8 cellular contexts compared by ENCODE assay signal in the genomic region with DNA sequence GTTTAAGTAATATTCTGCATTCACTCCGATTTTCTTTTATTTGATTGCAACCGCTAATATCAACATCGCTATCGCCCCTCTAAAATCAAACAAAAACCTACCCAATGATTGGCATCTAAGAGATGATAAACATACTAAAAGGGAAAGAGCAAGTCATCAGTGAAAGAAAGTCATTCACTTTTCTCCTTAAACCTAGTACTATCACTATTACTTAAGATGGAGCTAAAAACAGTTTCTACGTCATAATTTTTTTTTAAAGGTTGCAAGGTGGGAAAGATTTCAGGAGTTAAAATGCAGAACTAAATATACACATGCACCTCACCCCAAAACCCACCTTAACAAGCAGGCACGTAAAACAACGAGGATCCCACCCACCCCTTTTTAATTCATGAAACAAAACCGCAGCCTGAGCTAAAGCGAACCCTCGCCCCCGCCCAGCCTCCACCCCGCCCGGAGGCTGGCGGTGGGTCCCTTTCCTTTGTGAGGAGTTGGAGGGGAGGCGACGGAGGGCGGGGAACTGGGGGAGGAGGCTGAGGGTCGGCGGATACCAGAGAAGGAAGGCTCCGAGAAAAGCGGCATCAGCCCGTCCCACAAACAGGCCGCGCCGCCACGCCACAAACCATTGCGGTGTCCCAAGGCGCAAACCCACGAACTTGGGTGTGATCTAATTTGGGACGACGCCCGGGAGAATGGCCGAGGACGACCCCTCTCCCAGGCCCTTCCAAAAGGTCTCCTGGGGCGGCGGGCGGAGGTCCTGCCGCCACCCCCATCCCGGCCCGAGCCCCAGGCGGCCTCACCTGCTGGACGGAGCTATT. TPM values are rescaled to one million over a fixed set of nuclear protein-coding genes. Genes with fewer than 3 reads are reported as not detected.
DNase-seq lines count a peak whose midpoint lies in the region; ATAC-seq and TF ChIP-seq lines count a peak whose summit lies in the region.

No MANE protein-coding gene starts in this region.

- peaks cover 14% of the 10 kb centered on the region; the same call in 1 of the 2 replicates for H4K20me1 ChIP-seq in Karpas-422 (ENCODE audit: insufficient read depth, low read depth, low read length)

- H3K36me3 ChIP-seq in Karpas-422 (ENCODE audit: insufficient read depth, low read length): peaks cover 6% of the 10 kb centered on the region; the same call in 1 of the 2 replicates
- H3K36me3 ChIP-seq in liver (ENCODE audit: control insufficient read depth in 4 of 4, insufficient read depth in 3 of 4, low read depth in 1 of 4, low read length in 3 of 4): no peaks in the 10 kb centered on the region

- H3K27ac ChIP-seq in Karpas-422 (ENCODE audit: low read length) (peak overlapping the region; percentile 81), liver (ENCODE audit: low read depth in 1 of 2, low read length in 2 of 2) (peak overlapping the region; percentile 99 to 100)

- H3K9me2 ChIP-seq in Karpas-422 (replicated peaks; ENCODE audit: insufficient read depth, low read length): no peaks in the 10 kb centered on the region

- peak overlapping the region; percentile 98 for H3K4me3 Mint-ChIP-seq in chondrocyte (ENCODE audit: unreplicated experiment)

- ATAC-seq in GM21723 (IDR thresholded peaks at IDR 0.05; ENCODE audit: unreplicated experiment): peak; percentile 23
- peak; percentile 18 to 24 for ATAC-seq in activated CD4-positive, CD25-positive, alpha-beta regulatory T cell treated with anti-CD3 and anti-CD28 coated beads, Interleukin-2, amount 50 U/mL, for 24 hours

- H3K9ac ChIP-seq in Karpas-422 (ENCODE audit: low read length) (peak overlapping the region; percentile 94), liver (ENCODE audit: low read depth in 1 of 2, low read length in 2 of 2) (peak overlapping the region; percentile 77 to 100)

- H3K4me2 ChIP-seq in Karpas-422 (ENCODE audit: low read depth, low read length, poor library complexity, severe bottlenecking): peak overlapping the region; percentile 96

- under 1% methylated on average over 42 of the region's 42 CpGs for WGBS in liver

- H3K27me3 Mint-ChIP-seq in chondrocyte (ENCODE audit: low read depth): no peaks in the 10 kb centered on the region

- no peak overlapping the region; the same call in 1 of the 2 replicates for H2AFZ ChIP-seq in Karpas-422 (ENCODE audit: low read length)

- no peak for TF ChIP-seq CTCF in chondrocyte (IDR thresholded peaks at IDR 0.05)
- TF ChIP-seq CTCF in liver (IDR thresholded peaks at IDR 0.05; ENCODE audit: low read depth, low read length, missing input control): no peak

- peaks cover 2% of the 10 kb centered on the region for H3K36me3 Mint-ChIP-seq in chondrocyte (ENCODE audit: low read depth)

- H3K4me3 ChIP-seq in Karpas-422 (ENCODE audit: low read length): peak overlapping the region; percentile 88
- H3K4me3 ChIP-seq in liver (ENCODE audit: low read depth in 1 of 3, low read length in 3 of 3): peak overlapping the region; percentile 82 to 93 (median 86)

- peaks cover 38% of the 10 kb centered on the region for H3K4me1 Mint-ChIP-seq in chondrocyte (ENCODE audit: low read depth)

- H3K4me1 ChIP-seq in Karpas-422 (ENCODE audit: low read length): peaks cover 51% of the 10 kb centered on the region
- peaks cover 4 to 33% (median 5%) of the 10 kb centered on the region in 4 donors for H3K4me1 ChIP-seq in liver (ENCODE audit: control insufficient read depth in 4 of 4, insufficient read depth in 4 of 4, low read length in 3 of 4)

- H3K9me3 ChIP-seq in Karpas-422 (ENCODE audit: low read length) (no peaks in the 10 kb centered on the region), liver (ENCODE audit: control insufficient read depth in 4 of 4, low read length in 3 of 4) (no peaks in the 10 kb centered on the region)

- peaks cover 58% of the 10 kb centered on the region for H3K79me2 ChIP-seq in Karpas-422 (ENCODE audit: low read length)

- H3K27ac Mint-ChIP-seq in chondrocyte (ENCODE audit: unreplicated experiment): peak overlapping the region; percentile 100

- H3K27me3 ChIP-seq in Karpas-422 (ENCODE audit: low read length): no peaks in the 10 kb centered on the region
- no peaks in the 10 kb centered on the region for H3K27me3 ChIP-seq in liver (ENCODE audit: control insufficient read depth in 4 of 4, insufficient read depth in 4 of 4, low read length in 3 of 4)

- peaks cover 3% of the 10 kb centered on the region for H3K9me3 Mint-ChIP-seq in chondrocyte (ENCODE audit: low read depth)

- peak; percentile 51 for DNase-seq in ELR (ENCODE audit: low read depth)
- DNase-seq in Karpas-422: peak; percentile 77
- DNase-seq in chondrocyte (ENCODE audit: low spot score): no peak
- DNase-seq in stimulated activated CD4-positive, alpha-beta T cell treated with anti-CD3 and anti-CD28 coated beads, TNF-alpha, amount 100 ng/mL, for 1 hour (ENCODE audit: low read depth in 3 of 3, low spot score in 1 of 3): peak; percentile 9 to 53 (median 11)
- no peak for DNase-seq in NCI-H2196 treated with DMSO at 0.1 percent for 48 hours (lab: John Stamatoyannopoulos, UW; ENCODE audit: unreplicated experiment)

- TF ChIP-seq RAD21 in liver (IDR thresholded peaks at IDR 0.05): no peak

TF ChIP-seq in liver, 16 proteins besides CTCF, POLR2A, EP300 and RAD21:
- TF ChIP-seq RXRA (IDR thresholded peaks at IDR 0.05) (no peak), HNF4G (IDR thresholded peaks at IDR 0.05) (no peak), TAF1 (conservative IDR thresholded peaks at IDR 0.05) (no peak), NR2F2 (IDR thresholded peaks at IDR 0.05) (no peak), JUND (IDR thresholded peaks at IDR 0.05) (no peak), FOXA2 (IDR thresholded peaks at IDR 0.05) (no peak), EGR1 (IDR thresholded peaks at IDR 0.05; ENCODE audit: low read depth in 2 of 2) (no peak), HNF4A (conservative IDR thresholded peaks at IDR 0.05) (no peak)
- TF ChIP-seq, protein P1, sequence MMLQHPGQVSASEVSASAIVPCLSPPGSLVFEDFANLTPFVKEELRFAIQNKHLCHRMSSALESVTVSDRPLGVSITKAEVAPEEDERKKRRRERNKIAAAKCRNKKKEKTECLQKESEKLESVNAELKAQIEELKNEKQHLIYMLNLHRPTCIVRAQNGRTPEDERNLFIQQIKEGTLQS (IDR thresholded peaks at IDR 0.05): no peak
- TF ChIP-seq, protein P2, sequence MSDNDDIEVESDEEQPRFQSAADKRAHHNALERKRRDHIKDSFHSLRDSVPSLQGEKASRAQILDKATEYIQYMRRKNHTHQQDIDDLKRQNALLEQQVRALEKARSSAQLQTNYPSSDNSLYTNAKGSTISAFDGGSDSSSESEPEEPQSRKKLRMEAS (IDR thresholded peaks at IDR 0.05): no peak
- TF ChIP-seq, protein P3, sequence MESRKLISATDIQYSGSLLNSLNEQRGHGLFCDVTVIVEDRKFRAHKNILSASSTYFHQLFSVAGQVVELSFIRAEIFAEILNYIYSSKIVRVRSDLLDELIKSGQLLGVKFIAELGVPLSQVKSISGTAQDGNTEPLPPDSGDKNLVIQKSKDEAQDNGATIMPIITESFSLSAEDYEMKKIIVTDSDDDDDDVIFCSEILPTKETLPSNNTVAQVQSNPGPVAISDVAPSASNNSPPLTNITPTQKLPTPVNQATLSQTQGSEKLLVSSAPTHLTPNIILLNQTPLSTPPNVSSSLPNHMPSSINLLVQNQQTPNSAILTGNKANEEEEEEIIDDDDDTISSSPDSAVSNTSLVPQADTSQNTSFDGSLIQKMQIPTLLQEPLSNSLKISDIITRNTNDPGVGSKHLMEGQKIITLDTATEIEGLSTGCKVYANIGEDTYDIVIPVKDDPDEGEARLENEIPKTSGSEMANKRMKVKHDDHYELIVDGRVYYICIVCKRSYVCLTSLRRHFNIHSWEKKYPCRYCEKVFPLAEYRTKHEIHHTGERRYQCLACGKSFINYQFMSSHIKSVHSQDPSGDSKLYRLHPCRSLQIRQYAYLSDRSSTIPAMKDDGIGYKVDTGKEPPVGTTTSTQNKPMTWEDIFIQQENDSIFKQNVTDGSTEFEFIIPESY (IDR thresholded peaks at IDR 0.05): no peak

RNA-seq across cellular contexts. Expression of a gene that starts 0.8 kb away (rescaled TPM):
- total RNA-seq in Karpas-422 (2014; rRNA removed; shearing (Covaris generic); ENCODE audit: low replicate concordance): 75.9 and 118 TPM in 2 replicates
- 83.4 to 89.6 TPM (median 85.8 TPM) in 3 replicates for total RNA-seq in chondrocyte
- total RNA-seq in liver: 10 to 100 TPM; 77.3 to 88.8 TPM
- polyA plus RNA-seq in liver: 10 to 100 TPM; 42.7 to 48.9 TPM

Comparison
In these comparisons a context has a peak if more than half of its experiments do, and no peak if none do; other contexts are left out.
1. DNase-seq: peak in ELR (single experiment), Karpas-422 (single experiment) and stimulated activated CD4-positive, alpha-beta T cell treated with anti-CD3 and anti-CD28 coated beads, TNF-alpha, amount 100 ng/mL, for 1 hour (3 of 3); none in chondrocyte (single experiment) and NCI-H2196 treated with DMSO at 0.1 percent for 48 hours (single experiment).